In the genomic region with DNA sequence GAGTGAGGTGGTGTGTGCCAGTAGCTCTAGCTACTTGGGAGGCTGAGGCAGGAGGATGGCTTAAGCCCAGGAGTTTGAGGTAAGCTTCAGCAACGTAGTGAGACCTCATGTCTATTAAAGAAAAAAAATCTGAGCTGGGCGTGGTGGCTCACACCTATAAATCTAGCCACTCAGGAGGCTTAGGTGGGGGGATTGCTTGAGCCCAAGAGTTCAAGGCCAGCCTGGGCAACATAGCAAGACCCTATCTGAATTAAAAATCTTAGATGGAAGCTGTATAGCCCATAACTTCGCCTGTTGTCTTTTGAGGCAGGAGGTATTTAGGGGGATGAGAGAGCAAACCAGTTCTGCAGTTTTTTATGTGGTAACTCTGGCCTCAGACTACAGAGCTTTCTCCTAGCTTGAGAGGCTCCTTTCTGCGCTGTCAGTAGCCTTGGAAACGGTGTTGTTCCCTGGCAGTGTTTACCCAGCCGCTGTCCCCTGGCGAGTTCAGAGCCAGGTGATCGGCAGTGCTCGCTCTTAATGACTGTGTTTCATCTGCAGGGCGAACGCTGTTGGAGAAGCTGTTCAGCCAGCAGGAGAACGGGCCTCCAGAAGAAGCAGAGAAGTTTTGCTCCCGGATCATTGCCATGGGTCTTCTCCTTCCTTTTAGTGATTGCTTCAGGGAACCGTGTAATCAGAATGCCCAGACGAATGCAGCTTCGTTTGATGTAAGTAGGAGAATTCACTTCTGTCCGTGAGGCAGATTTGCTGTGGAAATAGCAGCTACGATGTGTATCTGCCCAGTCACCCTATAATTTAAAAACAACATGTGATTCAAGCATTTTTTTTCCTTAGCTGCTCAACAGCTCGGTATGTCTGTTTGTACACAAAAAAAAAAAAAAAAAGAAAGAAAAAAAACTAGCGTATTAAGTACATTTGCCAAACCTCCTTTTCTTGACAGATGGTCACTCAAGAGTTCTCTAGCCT, we compare ENCODE assay signal across 12 cellular contexts. TPM values are rescaled to one million over a fixed set of nuclear protein-coding genes. Genes with fewer than 3 reads are reported as not detected.
DNase-seq lines count a peak whose midpoint lies in the region; ATAC-seq and TF ChIP-seq lines count a peak whose summit lies in the region.
"Had no signal": no experiment of that assay in that cellular context is flagged by ENCODE, and none has a peak within 500 bp of the region (broad histone marks: within the 10 kb centered on the region; RNA-seq: fewer than 3 reads in every experiment).

No MANE protein-coding gene starts in this region.

- H3K18ac ChIP-seq in IMR-90 (ENCODE audit: low read depth, low read length) = no peak overlapping the region; the same call in 1 of the 2 replicates

- H2BK20ac ChIP-seq in IMR-90 (ENCODE audit: low read depth, low read length) = no peak overlapping the region

- no peak overlapping the region for H2BK5ac ChIP-seq in IMR-90 (ENCODE audit: low read depth, low read length, poor library complexity, severe bottlenecking)

- no peaks in the 10 kb centered on the region for H3K27me3 Mint-ChIP-seq in osteocyte (ENCODE audit: unreplicated experiment)

- no peaks in the 10 kb centered on the region for H3K9me3 ChIP-seq in IMR-90 (ENCODE audit: control insufficient read depth, insufficient read depth, low read length)

- 59% methylated on average over 8 of the region's 20 CpGs; no CpG with 5 or more reads in 1 of the 2 experiments for WGBS in IMR-90 (ENCODE audit: extremely low coverage in 2 of 2, insufficient read length in 1 of 2), 2 experiments

- H3K4me2 ChIP-seq in IMR-90 (ENCODE audit: low read depth, low read length) = peak overlapping the region; percentile 74

- no peak overlapping the region for H3K56ac ChIP-seq in IMR-90 (ENCODE audit: extremely low read depth, insufficient read depth, low read length)

- no peak for TF ChIP-seq RAD21 in IMR-90 (IDR thresholded peaks at IDR 0.05; ENCODE audit: low read length)

- ATAC-seq in IMR-90 (ENCODE audit: low read depth) (peak; percentile 61), HG03159 (IDR thresholded peaks at IDR 0.05; ENCODE audit: unreplicated experiment) (no peak)

- 0 out of 2 replicates have a peak overlapping the region, but pooled peaks have one; percentile 49 for H4K5ac ChIP-seq in IMR-90 (ENCODE audit: low read depth, low read length)

- no TSS peak for BruUV-seq in IMR-90 (replicated peaks; lab: Mats Ljungman, UMichigan)

- no peak overlapping the region for H3K4me3 ChIP-seq in IMR-90 (ENCODE audit: insufficient read depth, low read depth, low read length)
- H3K4me3 ChIP-seq in rectal smooth muscle tissue (ENCODE audit: low read length) = peak overlapping the region; percentile 17

- H3K27ac ChIP-seq in IMR-90 (ENCODE audit: insufficient read depth, low read length) = no peak overlapping the region
- H3K27ac ChIP-seq in rectal smooth muscle tissue (ENCODE audit: low read depth, low read length) = no peak overlapping the region
- H3K27ac ChIP-seq: HL-60, RWPE1 had no signal

- peak overlapping the region; percentile 3; the same call in 1 of the 2 replicates for H3K14ac ChIP-seq in IMR-90 (replicated peaks; ENCODE audit: low read depth, low read length)

- H3K4ac ChIP-seq in IMR-90 (ENCODE audit: low read depth, low read length) = no peak overlapping the region

- no peak overlapping the region for H3K9ac ChIP-seq in IMR-90 (ENCODE audit: low read depth, low read length)
- H3K9ac ChIP-seq in rectal smooth muscle tissue (ENCODE audit: low read length) = no peak overlapping the region

- H3K27ac Mint-ChIP-seq in osteocyte (ENCODE audit: unreplicated experiment) = no peak overlapping the region

- H3K27me3 ChIP-seq in IMR-90 (ENCODE audit: control insufficient read depth, insufficient read depth, low read length) = no peaks in the 10 kb centered on the region
- H3K27me3 ChIP-seq in rectal smooth muscle tissue (ENCODE audit: control insufficient read depth, insufficient read depth, low read length) = no peaks in the 10 kb centered on the region

- CTCF ChIA-PET in IMR-90 (lab: Yijun Ruan, JAX) = no interaction called here

- no peak for TF ChIP-seq POLR2A in IMR-90 (IDR thresholded peaks at IDR 0.05; ENCODE audit: low read depth, low read length)

- peak overlapping the region; percentile 53 for H2AFZ ChIP-seq in IMR-90 (replicated peaks; ENCODE audit: low read length, poor library complexity)

- DNase-seq in IMR-90 = no peak
- peak; percentile 94 for DNase-seq in NCI-H774 (lab: John Stamatoyannopoulos, UW)
- DNase-seq in hippocampal formation (lab: John Stamatoyannopoulos, UW) = peak; percentile 12 to 48
- DNase-seq in osteocyte (ENCODE audit: extremely low spot score, unreplicated experiment) = no peak
- DNase-seq in DMS114 treated with DMSO at 0.1 percent for 48 hours (lab: John Stamatoyannopoulos, UW; ENCODE audit: unreplicated experiment) = no peak
- no peak for DNase-seq in SK-N-DZ (ENCODE audit: low spot score)
- DNase-seq: DND-41 had no signal

- peaks cover 12% of the 10 kb centered on the region; the same call in 1 of the 2 replicates for H4K20me1 ChIP-seq in IMR-90 (ENCODE audit: insufficient read depth, low read length)

- H3K4me1 Mint-ChIP-seq in osteocyte (ENCODE audit: unreplicated experiment) = peaks cover 3% of the 10 kb centered on the region

- H3K36me3 ChIP-seq in IMR-90 (ENCODE audit: control insufficient read depth, insufficient read depth, low read length) (peaks cover 3% of the 10 kb centered on the region), rectal smooth muscle tissue (ENCODE audit: control insufficient read depth, insufficient read depth, low read length) (no peaks in the 10 kb centered on the region)

- peak overlapping the region in 1 of 2 experiments; percentile 40; a peak in 1 of 4 replicates for H4K8ac ChIP-seq in IMR-90 (ENCODE audit: low read depth in 2 of 2, low read length in 2 of 2)

- H2AK9ac ChIP-seq in IMR-90 (replicated peaks; ENCODE audit: low read depth, low read length, poor library complexity) = no peak overlapping the region

- intact Hi-C loops in IMR-90 (cut with micrococcal nuclease) = no loop called here

- in situ Hi-C loops in IMR-90 (cut with MboI; ENCODE audit: low sequenced_read_pairs) = no loop called here

- no peak for TF ChIP-seq CTCF in IMR-90 (conservative IDR thresholded peaks at IDR 0.05; ENCODE audit: low read depth, low read length)
- TF ChIP-seq CTCF in osteocyte (IDR thresholded peaks at IDR 0.05) = no peak

- no peak overlapping the region for H3K4me3 Mint-ChIP-seq in osteocyte (ENCODE audit: unreplicated experiment)

- peaks cover 3% of the 10 kb centered on the region for H3K36me3 Mint-ChIP-seq in osteocyte (ENCODE audit: unreplicated experiment)

- H3K4me1 ChIP-seq in IMR-90 (ENCODE audit: control insufficient read depth, insufficient read depth, low read length) (peaks cover 5% of the 10 kb centered on the region), rectal smooth muscle tissue (ENCODE audit: control insufficient read depth, insufficient read depth, low read length) (no peaks in the 10 kb centered on the region)

- peaks cover under 1% of the 10 kb centered on the region; the same call in 1 of the 2 replicates for H3K9me1 ChIP-seq in IMR-90 (ENCODE audit: insufficient read depth, low read length)

- H3K79me1 ChIP-seq in IMR-90 (ENCODE audit: low read depth in 1 of 2, low read length in 2 of 2) = peaks cover 34 to 66% of the 10 kb centered on the region in 2 experiments

- H4K91ac ChIP-seq in IMR-90 (ENCODE audit: insufficient read depth, low read depth, low read length) = no peak overlapping the region

- H3K23ac ChIP-seq in IMR-90 (ENCODE audit: low read depth, low read length) = peak overlapping the region; percentile 10; the same call in 1 of the 2 replicates

- no peak overlapping the region for H2BK15ac ChIP-seq in IMR-90 (ENCODE audit: low read depth, low read length)

- H3K9me3 Mint-ChIP-seq in osteocyte (ENCODE audit: unreplicated experiment) = no peaks in the 10 kb centered on the region

- 0 out of 2 replicates have a peak overlapping the region, but pooled peaks have one; percentile 16 for H2AK5ac ChIP-seq in IMR-90 (ENCODE audit: low read depth, low read length)

- no peak overlapping the region for H2BK120ac ChIP-seq in IMR-90 (ENCODE audit: low read depth, low read length)

- POLR2A ChIA-PET in IMR-90 (lab: Charles Lee; ENCODE audit: unreplicated experiment) = interaction anchor here (0.5 kb wide), 1 partner anchor 17 kb away, joined by 5 read pairs; no protein-coding TSS in a partner anchor

- dilution Hi-C loops in IMR-90 (cut with HindIII; ENCODE audit: low sequenced_read_pairs, unreplicated experiment) = no loop called here

TF ChIP-seq in IMR-90, 13 proteins besides CTCF, POLR2A, EP300 and RAD21:
- no peak for TF ChIP-seq FOS (IDR thresholded peaks at IDR 0.05; ENCODE audit: low read depth, low read length)
- 0 out of 2 replicates have a peak, but pooled peaks have one; percentile 7 for TF ChIP-seq NFE2L2 (IDR thresholded peaks at IDR 0.05; ENCODE audit: low read depth, low read length)

RNA-seq across cellular contexts. Expression of a gene that starts 31.2 kb away (rescaled TPM):
- total RNA-seq in IMR-90 (2012; rRNA removed) (35.8 and 50.0 TPM in 2 replicates), osteocyte (8.6 and 9.3 TPM in 2 replicates)
- 20.1 and 29.0 TPM in 2 replicates for polyA plus RNA-seq in IMR-90 (2012; rRNA removed)
- 4.7 and 5.4 TPM in 2 replicates for polyA plus RNA-seq in IMR-90 (2012; cell fraction: cytosol; rRNA removed)
- polyA plus RNA-seq in IMR-90 (2012; cell fraction: nucleus; rRNA removed; ENCODE audit: low replicate concordance) = 7.2 and 9.7 TPM in 2 replicates
- polyA plus RNA-seq in SK-N-DZ (2014; cell fraction: cytosol; rRNA removed) = 12.5 and 14.2 TPM in 2 replicates
- polyA plus RNA-seq in SK-N-DZ (2014; cell fraction: nucleus; rRNA removed) = 5.8 and 16.2 TPM in 2 replicates
- total RNA-seq: activated CD8-positive, alpha-beta memory T cell treated with anti-CD3 and anti-CD28 coated beads for 36 hours had no signal

Comparison
In these comparisons a context has a peak if more than half of its experiments do, and no peak if none do; other contexts are left out.
1. DNase-seq: peak in NCI-H774 (single experiment) and hippocampal formation (2 of 2); none in IMR-90 (single experiment), osteocyte (single experiment), DMS114 treated with DMSO at 0.1 percent for 48 hours (single experiment) and SK-N-DZ (single experiment).